1 cellular context compared by ENCODE assay signal in the genomic region with DNA sequence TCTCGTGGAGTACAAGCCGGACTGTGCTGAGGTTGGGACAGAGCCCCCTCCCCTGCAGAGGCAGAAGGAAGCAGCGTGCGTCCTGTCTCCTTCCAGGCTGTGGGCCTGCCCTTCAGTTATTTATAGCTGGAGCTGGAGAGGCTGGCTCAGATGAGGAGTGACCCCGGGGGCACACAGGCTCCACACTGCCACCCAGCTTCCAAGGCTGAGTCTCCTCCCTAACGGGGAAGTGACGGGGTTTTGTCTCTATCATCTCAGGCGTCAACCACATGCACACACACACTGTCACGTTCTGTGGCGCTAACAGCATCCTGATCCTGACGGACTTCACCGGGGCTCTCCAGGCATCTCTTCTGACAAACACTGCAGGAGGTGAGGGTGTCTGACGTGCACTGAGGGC.
A peak's percentile ranks its signal among the peaks of the same experiment; 100 is the strongest.
TF ChIP-seq lines count a peak whose summit lies in the region.

No MANE protein-coding gene starts in this region.

TF ChIP-seq in K562, 482 proteins besides CTCF, POLR2A, EP300 and RAD21 (continued from another document):
- TF ChIP-seq MGA (IDR thresholded peaks at IDR 0.05) (peak; percentile 58), BHLHE40 (IDR thresholded peaks at IDR 0.05; ENCODE audit: low read length) (peak; percentile 66), ZBTB8A (IDR thresholded peaks at IDR 0.05; ENCODE audit: partially characterized antibody) (no peak), ZBTB33 (CRISPR knock-in tag; IDR thresholded peaks at IDR 0.05) (peak; percentile 94), ZNF436 (CRISPR knock-in tag; IDR thresholded peaks at IDR 0.05) (no peak), MAFK (IDR thresholded peaks at IDR 0.05; ENCODE audit: low read length) (no peak), MEIS2 (IDR thresholded peaks at IDR 0.05; ENCODE audit: partially characterized antibody) (peak; percentile 26), RHOXF2B (CRISPR knock-in tag; conservative IDR thresholded peaks at IDR 0.05) (no peak), E2F6 (IDR thresholded peaks at IDR 0.05; ENCODE audit: borderline replicate concordance in 1 of 2, extremely low read depth in 1 of 2, insufficient read depth in 1 of 2, insufficient read length in 1 of 2, low read depth in 1 of 2, low read length in 1 of 2, poor library complexity in 1 of 2, severe bottlenecking in 1 of 2) (peak; percentile 20 to 76)
- TF ChIP-seq, protein P1, sequence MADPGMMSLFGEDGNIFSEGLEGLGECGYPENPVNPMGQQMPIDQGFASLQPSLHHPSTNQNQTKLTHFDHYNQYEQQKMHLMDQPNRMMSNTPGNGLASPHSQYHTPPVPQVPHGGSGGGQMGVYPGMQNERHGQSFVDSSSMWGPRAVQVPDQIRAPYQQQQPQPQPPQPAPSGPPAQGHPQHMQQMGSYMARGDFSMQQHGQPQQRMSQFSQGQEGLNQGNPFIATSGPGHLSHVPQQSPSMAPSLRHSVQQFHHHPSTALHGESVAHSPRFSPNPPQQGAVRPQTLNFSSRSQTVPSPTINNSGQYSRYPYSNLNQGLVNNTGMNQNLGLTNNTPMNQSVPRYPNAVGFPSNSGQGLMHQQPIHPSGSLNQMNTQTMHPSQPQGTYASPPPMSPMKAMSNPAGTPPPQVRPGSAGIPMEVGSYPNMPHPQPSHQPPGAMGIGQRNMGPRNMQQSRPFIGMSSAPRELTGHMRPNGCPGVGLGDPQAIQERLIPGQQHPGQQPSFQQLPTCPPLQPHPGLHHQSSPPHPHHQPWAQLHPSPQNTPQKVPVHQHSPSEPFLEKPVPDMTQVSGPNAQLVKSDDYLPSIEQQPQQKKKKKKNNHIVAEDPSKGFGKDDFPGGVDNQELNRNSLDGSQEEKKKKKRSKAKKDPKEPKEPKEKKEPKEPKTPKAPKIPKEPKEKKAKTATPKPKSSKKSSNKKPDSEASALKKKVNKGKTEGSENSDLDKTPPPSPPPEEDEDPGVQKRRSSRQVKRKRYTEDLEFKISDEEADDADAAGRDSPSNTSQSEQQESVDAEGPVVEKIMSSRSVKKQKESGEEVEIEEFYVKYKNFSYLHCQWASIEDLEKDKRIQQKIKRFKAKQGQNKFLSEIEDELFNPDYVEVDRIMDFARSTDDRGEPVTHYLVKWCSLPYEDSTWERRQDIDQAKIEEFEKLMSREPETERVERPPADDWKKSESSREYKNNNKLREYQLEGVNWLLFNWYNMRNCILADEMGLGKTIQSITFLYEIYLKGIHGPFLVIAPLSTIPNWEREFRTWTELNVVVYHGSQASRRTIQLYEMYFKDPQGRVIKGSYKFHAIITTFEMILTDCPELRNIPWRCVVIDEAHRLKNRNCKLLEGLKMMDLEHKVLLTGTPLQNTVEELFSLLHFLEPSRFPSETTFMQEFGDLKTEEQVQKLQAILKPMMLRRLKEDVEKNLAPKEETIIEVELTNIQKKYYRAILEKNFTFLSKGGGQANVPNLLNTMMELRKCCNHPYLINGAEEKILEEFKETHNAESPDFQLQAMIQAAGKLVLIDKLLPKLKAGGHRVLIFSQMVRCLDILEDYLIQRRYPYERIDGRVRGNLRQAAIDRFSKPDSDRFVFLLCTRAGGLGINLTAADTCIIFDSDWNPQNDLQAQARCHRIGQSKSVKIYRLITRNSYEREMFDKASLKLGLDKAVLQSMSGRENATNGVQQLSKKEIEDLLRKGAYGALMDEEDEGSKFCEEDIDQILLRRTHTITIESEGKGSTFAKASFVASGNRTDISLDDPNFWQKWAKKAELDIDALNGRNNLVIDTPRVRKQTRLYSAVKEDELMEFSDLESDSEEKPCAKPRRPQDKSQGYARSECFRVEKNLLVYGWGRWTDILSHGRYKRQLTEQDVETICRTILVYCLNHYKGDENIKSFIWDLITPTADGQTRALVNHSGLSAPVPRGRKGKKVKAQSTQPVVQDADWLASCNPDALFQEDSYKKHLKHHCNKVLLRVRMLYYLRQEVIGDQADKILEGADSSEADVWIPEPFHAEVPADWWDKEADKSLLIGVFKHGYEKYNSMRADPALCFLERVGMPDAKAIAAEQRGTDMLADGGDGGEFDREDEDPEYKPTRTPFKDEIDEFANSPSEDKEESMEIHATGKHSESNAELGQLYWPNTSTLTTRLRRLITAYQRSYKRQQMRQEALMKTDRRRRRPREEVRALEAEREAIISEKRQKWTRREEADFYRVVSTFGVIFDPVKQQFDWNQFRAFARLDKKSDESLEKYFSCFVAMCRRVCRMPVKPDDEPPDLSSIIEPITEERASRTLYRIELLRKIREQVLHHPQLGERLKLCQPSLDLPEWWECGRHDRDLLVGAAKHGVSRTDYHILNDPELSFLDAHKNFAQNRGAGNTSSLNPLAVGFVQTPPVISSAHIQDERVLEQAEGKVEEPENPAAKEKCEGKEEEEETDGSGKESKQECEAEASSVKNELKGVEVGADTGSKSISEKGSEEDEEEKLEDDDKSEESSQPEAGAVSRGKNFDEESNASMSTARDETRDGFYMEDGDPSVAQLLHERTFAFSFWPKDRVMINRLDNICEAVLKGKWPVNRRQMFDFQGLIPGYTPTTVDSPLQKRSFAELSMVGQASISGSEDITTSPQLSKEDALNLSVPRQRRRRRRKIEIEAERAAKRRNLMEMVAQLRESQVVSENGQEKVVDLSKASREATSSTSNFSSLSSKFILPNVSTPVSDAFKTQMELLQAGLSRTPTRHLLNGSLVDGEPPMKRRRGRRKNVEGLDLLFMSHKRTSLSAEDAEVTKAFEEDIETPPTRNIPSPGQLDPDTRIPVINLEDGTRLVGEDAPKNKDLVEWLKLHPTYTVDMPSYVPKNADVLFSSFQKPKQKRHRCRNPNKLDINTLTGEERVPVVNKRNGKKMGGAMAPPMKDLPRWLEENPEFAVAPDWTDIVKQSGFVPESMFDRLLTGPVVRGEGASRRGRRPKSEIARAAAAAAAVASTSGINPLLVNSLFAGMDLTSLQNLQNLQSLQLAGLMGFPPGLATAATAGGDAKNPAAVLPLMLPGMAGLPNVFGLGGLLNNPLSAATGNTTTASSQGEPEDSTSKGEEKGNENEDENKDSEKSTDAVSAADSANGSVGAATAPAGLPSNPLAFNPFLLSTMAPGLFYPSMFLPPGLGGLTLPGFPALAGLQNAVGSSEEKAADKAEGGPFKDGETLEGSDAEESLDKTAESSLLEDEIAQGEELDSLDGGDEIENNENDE (IDR thresholded peaks at IDR 0.05; ENCODE audit: low read depth, low read length) = no peak
TF ChIP-seq in K562: peak in this region for 10.
